Comparison of ENCODE assay signal across 1 cellular context in genomic region chr12:98490491-98491453, GRCh38.
TF ChIP-seq lines count a peak whose summit lies in the region.

No MANE protein-coding gene starts in this region.

TF ChIP-seq in GM12878, 131 proteins besides CTCF, POLR2A, EP300 and RAD21 (continued from another document):
- TF ChIP-seq RELB (IDR thresholded peaks at IDR 0.05; ENCODE audit: low read depth) (peak; percentile 81), CEBPZ (IDR thresholded peaks at IDR 0.05; ENCODE audit: low read depth, low read length) (no peak), BRCA1 (IDR thresholded peaks at IDR 0.05; ENCODE audit: low read depth, low read length) (no peak), GATAD2B (conservative IDR thresholded peaks at IDR 0.05; ENCODE audit: low read depth) (no peak), ZBTB40 (IDR thresholded peaks at IDR 0.05; ENCODE audit: borderline replicate concordance) (no peak), POLR2AphosphoS2 (IDR thresholded peaks at IDR 0.05; ENCODE audit: low read depth, low read length) (no peak), KAT2A (conservative IDR thresholded peaks at IDR 0.05; ENCODE audit: control insufficient read depth, low read depth, low read length) (no peak), CREM (IDR thresholded peaks at IDR 0.05; ENCODE audit: low read depth) (0 out of 2 replicates have a peak, but pooled peaks have one; percentile 28), SRF (IDR thresholded peaks at IDR 0.05; ENCODE audit: low read depth in 2 of 2, low read length in 2 of 2) (no peak), SMC3 (IDR thresholded peaks at IDR 0.05; ENCODE audit: borderline replicate concordance, low read length) (peak; percentile 91)
